9 cellular contexts compared by ENCODE assay signal in genomic region chr11:124761301-124762021, GRCh38. TPM values are rescaled to one million over a fixed set of nuclear protein-coding genes. Genes with fewer than 3 reads are reported as not detected.
DNase-seq lines count a peak whose midpoint lies in the region; ATAC-seq and TF ChIP-seq lines count a peak whose summit lies in the region.
"Had no signal": no experiment of that assay in that cellular context is flagged by ENCODE, and none has a peak within 500 bp of the region (broad histone marks: within the 10 kb centered on the region; RNA-seq: fewer than 3 reads in every experiment).

No MANE protein-coding gene starts in this region.

- H3K9me3 ChIP-seq in cardiac muscle cell (ENCODE audit: low read depth) (no peaks in the 10 kb centered on the region), aorta (ENCODE audit: control insufficient read depth, low read length) (no peaks in the 10 kb centered on the region)

- peak overlapping the region; percentile 66 for H3K4me3 Mint-ChIP-seq in activated naive CD8-positive, alpha-beta T cell treated with anti-CD3 and anti-CD28 coated beads, Interleukin-2, amount 50 U/mL, for 24 hours

- H3K27me3 ChIP-seq in cardiac muscle cell (peaks cover 66% of the 10 kb centered on the region), aorta (ENCODE audit: control insufficient read depth in 1 of 2, insufficient read depth in 2 of 2, low read length in 1 of 2) (no peaks in the 10 kb centered on the region)

- DNase-seq in cardiac muscle cell (ENCODE audit: low read depth in 1 of 2, low spot score in 1 of 2) (no peak), cardiac septum (ENCODE audit: low spot score) (no peak), lung microvascular endothelial cell (ENCODE audit: low read depth in 2 of 2) (peak; percentile 18 to 58), aorta (no peak), mucosa of gallbladder (ENCODE audit: low spot score) (no peak)
- peak; percentile 41 for DNase-seq in activated naive CD8-positive, alpha-beta T cell treated with anti-CD3 and anti-CD28 coated beads, Interleukin-2, amount 50 U/mL, for 24 hours
- DNase-seq in activated CD4-positive, alpha-beta T cell treated with anti-CD3 and anti-CD28 coated beads, Interleukin-2, amount 50 U/mL, for 4 hours = no peak
- DNase-seq: DND-41 had no signal

- H3K4me3 ChIP-seq in cardiac muscle cell (peak overlapping the region; percentile 12), aorta (ENCODE audit: low read length in 2 of 2) (peak overlapping the region; percentile 57 to 68)

- no peaks in the 10 kb centered on the region for H3K36me3 Mint-ChIP-seq in activated naive CD8-positive, alpha-beta T cell treated with anti-CD3 and anti-CD28 coated beads, Interleukin-2, amount 50 U/mL, for 24 hours (ENCODE audit: low read depth)

- peaks cover 41% of the 10 kb centered on the region for H3K27me3 Mint-ChIP-seq in activated naive CD8-positive, alpha-beta T cell treated with anti-CD3 and anti-CD28 coated beads, Interleukin-2, amount 50 U/mL, for 24 hours

- H3K27ac ChIP-seq in cardiac muscle cell (no peak overlapping the region), aorta (ENCODE audit: low read depth in 1 of 2, low read length in 2 of 2) (peak overlapping the region; percentile 32 to 34)

- H3K4me1 Mint-ChIP-seq in activated naive CD8-positive, alpha-beta T cell treated with anti-CD3 and anti-CD28 coated beads, Interleukin-2, amount 50 U/mL, for 24 hours = peaks cover 27% of the 10 kb centered on the region

- no peak overlapping the region for H3K27ac Mint-ChIP-seq in activated naive CD8-positive, alpha-beta T cell treated with anti-CD3 and anti-CD28 coated beads, Interleukin-2, amount 50 U/mL, for 24 hours

- no peaks in the 10 kb centered on the region for H3K9me3 Mint-ChIP-seq in activated naive CD8-positive, alpha-beta T cell treated with anti-CD3 and anti-CD28 coated beads, Interleukin-2, amount 50 U/mL, for 24 hours

- H3K4me1 ChIP-seq in cardiac muscle cell (ENCODE audit: low read depth) = peaks cover 19% of the 10 kb centered on the region
- no peaks in the 10 kb centered on the region for H3K4me1 ChIP-seq in aorta (ENCODE audit: control insufficient read depth in 1 of 2, insufficient read depth in 2 of 2, low read length in 2 of 2)

- no peak for ATAC-seq in activated naive CD8-positive, alpha-beta T cell treated with anti-CD3 and anti-CD28 coated beads, Interleukin-2, amount 50 U/mL, for 24 hours
- ATAC-seq in aorta (ENCODE audit: low FRiP score) = no peak
- ATAC-seq in GM18870 (IDR thresholded peaks at IDR 0.05; ENCODE audit: unreplicated experiment) = no peak

- 28 to 30% methylated on average over 21 of the region's 21 CpGs for WGBS in aorta, 2 donors

- H3K36me3 ChIP-seq in cardiac muscle cell (peaks cover 2% of the 10 kb centered on the region), aorta (ENCODE audit: control insufficient read depth in 1 of 2, insufficient read depth in 2 of 2, low read length in 1 of 2) (no peaks in the 10 kb centered on the region)

- intact Hi-C loops in cardiac septum (cut with DNase I) = loop anchor here (1.0 to 5.0 kb wide), 3 partner anchors 36 to 88 kb away; partner anchors contain the start of genes SIAE and SPA17
- intact Hi-C loops in aorta (cut with DNase I) = loop anchor here (1.0 to 10.0 kb wide), 6 partner anchors 36 to 93 kb away; partner anchors contain the start of gene MSANTD2 (in 1 of the 2)

- no peak for TF ChIP-seq CTCF in cardiac muscle cell (IDR thresholded peaks at IDR 0.05; ENCODE audit: low read depth, low read length)

RNA-seq across cellular contexts. Expression of gene ESAM, which starts 0.6 kb away (rescaled TPM):
- total RNA-seq in cardiac muscle cell (1.5 and 1.8 TPM in 2 replicates), cardiac septum (50.2 TPM), lung microvascular endothelial cell (8.9 and 35.1 TPM in 2 replicates), aorta (100 to 1,000 TPM in 1 of 2 donors, 10 to 100 TPM in 1; 95.1 to 182 TPM), mucosa of gallbladder (22.0 TPM)
- polyA plus RNA-seq in cardiac muscle cell (3.3 and 4.9 TPM in 2 replicates), aorta (100 to 1,000 TPM in 1 of 2 donors, 10 to 100 TPM in 1; 33.2 to 110 TPM)

RNA-seq across cellular contexts. Expression of gene VSIG2, which starts 9.4 kb away (rescaled TPM):
- total RNA-seq in cardiac muscle cell = not detected in 2 replicates
- not detected in 2 replicates for polyA plus RNA-seq in cardiac muscle cell
- total RNA-seq in cardiac septum = 1.2 TPM
- under 0.01 TPM in 1 of 2 replicates, not detected in the other for total RNA-seq in lung microvascular endothelial cell
- 1 to 10 TPM; 3.8 to 6.9 TPM for total RNA-seq in aorta
- 1 to 10 TPM; 1.9 to 3.1 TPM for polyA plus RNA-seq in aorta
- 24.3 TPM for total RNA-seq in mucosa of gallbladder

RNA-seq across cellular contexts. Expression of gene NRGN, which starts 21.7 kb away (rescaled TPM):
- total RNA-seq in cardiac muscle cell (1.1 and 2.1 TPM in 2 replicates), cardiac septum (6.4 TPM), lung microvascular endothelial cell (0.20 and 0.65 TPM in 2 replicates), aorta (10 to 100 TPM; 33.2 to 41.1 TPM), mucosa of gallbladder (6.1 TPM)
- polyA plus RNA-seq in cardiac muscle cell (1.1 and 3.5 TPM in 2 replicates), aorta (10 to 100 TPM; 15.4 to 38.5 TPM)

RNA-seq across cellular contexts. Expression of gene MSANTD2, which starts 38.7 kb away (rescaled TPM):
- total RNA-seq in cardiac muscle cell = 13.1 and 18.0 TPM in 2 replicates
- polyA plus RNA-seq in cardiac muscle cell = 7.8 and 10.9 TPM in 2 replicates
- total RNA-seq in cardiac septum = 5.3 TPM
- total RNA-seq in lung microvascular endothelial cell = 3.9 and 5.6 TPM in 2 replicates
- 10 to 100 TPM; 21.5 to 23.6 TPM for total RNA-seq in aorta
- 10 to 100 TPM in 1 of 2 donors, 1 to 10 TPM in 1; 6.3 to 18.0 TPM for polyA plus RNA-seq in aorta
- total RNA-seq in mucosa of gallbladder = 12.1 TPM

Comparison
In these comparisons a context has a peak if more than half of its experiments do, and no peak if none do; other contexts are left out.
1. DNase-seq: peak in activated naive CD8-positive, alpha-beta T cell treated with anti-CD3 and anti-CD28 coated beads, Interleukin-2, amount 50 U/mL, for 24 hours (single experiment) and lung microvascular endothelial cell (2 of 2); none in cardiac muscle cell (0 of 2), cardiac septum (single experiment), aorta (0 of 2), mucosa of gallbladder (single experiment) and activated CD4-positive, alpha-beta T cell treated with anti-CD3 and anti-CD28 coated beads, Interleukin-2, amount 50 U/mL, for 4 hours (0 of 2).